Comparison of ENCODE assay signal across 1 cellular context in genomic region chr12:124371970-124372555, GRCh38.
TF ChIP-seq lines count a peak whose summit lies in the region.

No MANE protein-coding gene starts in this region.

TF ChIP-seq in WTC11, 78 proteins besides CTCF, POLR2A, EP300 and RAD21 (continued from another document):
- no peak for TF ChIP-seq ZNF121 (CRISPR knock-in tag; IDR thresholded peaks at IDR 0.05)
- TF ChIP-seq NFATC4 (CRISPR knock-in tag; IDR thresholded peaks at IDR 0.05): no peak
- TF ChIP-seq, protein P1, sequence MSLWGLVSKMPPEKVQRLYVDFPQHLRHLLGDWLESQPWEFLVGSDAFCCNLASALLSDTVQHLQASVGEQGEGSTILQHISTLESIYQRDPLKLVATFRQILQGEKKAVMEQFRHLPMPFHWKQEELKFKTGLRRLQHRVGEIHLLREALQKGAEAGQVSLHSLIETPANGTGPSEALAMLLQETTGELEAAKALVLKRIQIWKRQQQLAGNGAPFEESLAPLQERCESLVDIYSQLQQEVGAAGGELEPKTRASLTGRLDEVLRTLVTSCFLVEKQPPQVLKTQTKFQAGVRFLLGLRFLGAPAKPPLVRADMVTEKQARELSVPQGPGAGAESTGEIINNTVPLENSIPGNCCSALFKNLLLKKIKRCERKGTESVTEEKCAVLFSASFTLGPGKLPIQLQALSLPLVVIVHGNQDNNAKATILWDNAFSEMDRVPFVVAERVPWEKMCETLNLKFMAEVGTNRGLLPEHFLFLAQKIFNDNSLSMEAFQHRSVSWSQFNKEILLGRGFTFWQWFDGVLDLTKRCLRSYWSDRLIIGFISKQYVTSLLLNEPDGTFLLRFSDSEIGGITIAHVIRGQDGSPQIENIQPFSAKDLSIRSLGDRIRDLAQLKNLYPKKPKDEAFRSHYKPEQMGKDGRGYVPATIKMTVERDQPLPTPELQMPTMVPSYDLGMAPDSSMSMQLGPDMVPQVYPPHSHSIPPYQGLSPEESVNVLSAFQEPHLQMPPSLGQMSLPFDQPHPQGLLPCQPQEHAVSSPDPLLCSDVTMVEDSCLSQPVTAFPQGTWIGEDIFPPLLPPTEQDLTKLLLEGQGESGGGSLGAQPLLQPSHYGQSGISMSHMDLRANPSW (CRISPR knock-in tag; conservative IDR thresholded peaks at IDR 0.05; ENCODE audit: low read depth): no peak
- no peak for TF ChIP-seq SOX15 (CRISPR knock-in tag; IDR thresholded peaks at IDR 0.05)
- TF ChIP-seq, protein P2, sequence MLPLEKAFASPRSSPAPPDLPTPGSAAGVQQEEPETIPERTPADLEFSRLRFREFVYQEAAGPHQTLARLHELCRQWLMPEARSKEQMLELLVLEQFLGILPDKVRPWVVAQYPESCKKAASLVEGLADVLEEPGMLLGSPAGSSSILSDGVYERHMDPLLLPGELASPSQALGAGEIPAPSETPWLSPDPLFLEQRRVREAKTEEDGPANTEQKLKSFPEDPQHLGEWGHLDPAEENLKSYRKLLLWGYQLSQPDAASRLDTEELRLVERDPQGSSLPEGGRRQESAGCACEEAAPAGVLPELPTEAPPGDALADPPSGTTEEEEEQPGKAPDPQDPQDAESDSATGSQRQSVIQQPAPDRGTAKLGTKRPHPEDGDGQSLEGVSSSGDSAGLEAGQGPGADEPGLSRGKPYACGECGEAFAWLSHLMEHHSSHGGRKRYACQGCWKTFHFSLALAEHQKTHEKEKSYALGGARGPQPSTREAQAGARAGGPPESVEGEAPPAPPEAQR (CRISPR knock-in tag; IDR thresholded peaks at IDR 0.05): no peak
- TF ChIP-seq RORB (CRISPR knock-in tag; IDR thresholded peaks at IDR 0.05): no peak
- TF ChIP-seq AFF4 (CRISPR knock-in tag; IDR thresholded peaks at IDR 0.05; ENCODE audit: borderline replicate concordance): no peak
- no peak for TF ChIP-seq KAT7 (CRISPR knock-in tag; IDR thresholded peaks at IDR 0.05; ENCODE audit: borderline replicate concordance)
- no peak for TF ChIP-seq TEAD4 (CRISPR knock-in tag; IDR thresholded peaks at IDR 0.05)
- TF ChIP-seq ERG (CRISPR knock-in tag; IDR thresholded peaks at IDR 0.05): no peak
- TF ChIP-seq FOXP1 (CRISPR knock-in tag; IDR thresholded peaks at IDR 0.05; ENCODE audit: borderline replicate concordance): no peak
